In genomic region chr9:70600479-70600878, GRCh38 we compare ENCODE assay signal across 9 cellular contexts.
DNase-seq lines count a peak whose midpoint lies in the region; ATAC-seq and TF ChIP-seq lines count a peak whose summit lies in the region.
"Had no signal": no experiment of that assay in that cellular context is flagged by ENCODE, and none has a peak within 500 bp of the region (broad histone marks: within the 10 kb centered on the region; RNA-seq: fewer than 3 reads in every experiment).

No MANE protein-coding gene starts in this region.

- peak overlapping the region; percentile 96 for H3K27ac ChIP-seq in SJSA1

- no peaks in the 10 kb centered on the region for H3K36me3 ChIP-seq in SJSA1

- H3K9me3 Mint-ChIP-seq in activated CD8-positive, alpha-beta memory T cell treated with anti-CD3 and anti-CD28 coated beads, Interleukin-2, amount 10 ng/mL, durations not matched to agents 7 days and 5 days (ENCODE audit: low read depth) = no peaks in the 10 kb centered on the region

- H3K4me3 ChIP-seq in AG04449 (ENCODE audit: low read depth, low read length) (no peak overlapping the region), SJSA1 (0 out of 2 replicates have a peak overlapping the region, but pooled peaks have one; percentile 2)

- no peaks in the 10 kb centered on the region for H3K36me3 Mint-ChIP-seq in activated CD8-positive, alpha-beta memory T cell treated with anti-CD3 and anti-CD28 coated beads, Interleukin-2, amount 10 ng/mL, durations not matched to agents 7 days and 5 days
- H3K36me3 Mint-ChIP-seq: CD14-positive monocyte had no signal

- ATAC-seq in HG03045 (IDR thresholded peaks at IDR 0.05; ENCODE audit: unreplicated experiment) = no peak
- ATAC-seq in activated CD8-positive, alpha-beta memory T cell treated with anti-CD3 and anti-CD28 coated beads, Interleukin-2, amount 10 ng/mL, durations not matched to agents 7 days and 5 days = no peak

- no peak overlapping the region for H3K4me3 Mint-ChIP-seq in activated CD8-positive, alpha-beta memory T cell treated with anti-CD3 and anti-CD28 coated beads, Interleukin-2, amount 10 ng/mL, durations not matched to agents 7 days and 5 days
- H3K4me3 Mint-ChIP-seq: CD14-positive monocyte had no signal

- DNase-seq in AG04449 (ENCODE audit: low read depth, low spot score) = no peak
- peak in 1 of 2 experiments; percentile 57 for DNase-seq in SJSA1 (ENCODE audit: low read depth in 1 of 2, low spot score in 2 of 2)
- DNase-seq in fibroblast of gingiva (ENCODE audit: low read depth) = peak; percentile 52
- peak; percentile 58 for DNase-seq in non-pigmented ciliary epithelial cell (ENCODE audit: low read depth)
- DNase-seq in stimulated activated CD4-positive, alpha-beta T cell treated with anti-CD3 and anti-CD28 coated beads, Interleukin-4, amount 100 ng/mL, for 1 hour = no peak
- DNase-seq in activated CD8-positive, alpha-beta memory T cell treated with anti-CD3 and anti-CD28 coated beads, Interleukin-2, amount 10 ng/mL, durations not matched to agents 7 days and 5 days = no peak
- no peak for DNase-seq in cerebellum (ENCODE audit: low spot score)

- H3K27ac Mint-ChIP-seq in activated CD8-positive, alpha-beta memory T cell treated with anti-CD3 and anti-CD28 coated beads, Interleukin-2, amount 10 ng/mL, durations not matched to agents 7 days and 5 days = no peak overlapping the region

- peaks cover 29% of the 10 kb centered on the region for H3K4me1 ChIP-seq in SJSA1 (replicated peaks)

- POLR2A ChIA-PET in AG04449 (lab: Yijun Ruan, JAX) = interaction anchor here (0.8 to 3.4 kb wide), 2 partner anchors 128 to 181 kb away, joined by 3 to 51 read pairs; no protein-coding TSS in a partner anchor

- no peaks in the 10 kb centered on the region for H3K27me3 Mint-ChIP-seq in activated CD8-positive, alpha-beta memory T cell treated with anti-CD3 and anti-CD28 coated beads, Interleukin-2, amount 10 ng/mL, durations not matched to agents 7 days and 5 days

- no peaks in the 10 kb centered on the region for H3K4me1 Mint-ChIP-seq in activated CD8-positive, alpha-beta memory T cell treated with anti-CD3 and anti-CD28 coated beads, Interleukin-2, amount 10 ng/mL, durations not matched to agents 7 days and 5 days

- peak; percentile 0 for TF ChIP-seq CTCF in AG04449 (IDR thresholded peaks at IDR 0.05; ENCODE audit: insufficient read depth, low read length, missing control alignments)

- H3K27me3 ChIP-seq in SJSA1 (replicated peaks) = no peaks in the 10 kb centered on the region

- CTCF ChIA-PET in AG04449 (lab: Yijun Ruan, JAX) = interaction anchor here (0.8 to 8.6 kb wide), 7 partner anchors 13 to 323 kb away, joined by 3 to 175 read pairs (median 3); no protein-coding TSS in a partner anchor
- CTCF ChIA-PET in activated CD8-positive, alpha-beta memory T cell treated with anti-CD3 and anti-CD28 coated beads, Interleukin-2, amount 10 ng/mL, durations not matched to agents 7 days and 5 days (lab: Charles Lee) = no interaction called here

- no peaks in the 10 kb centered on the region for H3K9me3 ChIP-seq in SJSA1 (replicated peaks)

Comparison
In these comparisons a context has a peak if more than half of its experiments do, and no peak if none do; other contexts are left out.
1. DNase-seq: peak in fibroblast of gingiva (single experiment) and non-pigmented ciliary epithelial cell (single experiment); none in AG04449 (single experiment), stimulated activated CD4-positive, alpha-beta T cell treated with anti-CD3 and anti-CD28 coated beads, Interleukin-4, amount 100 ng/mL, for 1 hour (single experiment), activated CD8-positive, alpha-beta memory T cell treated with anti-CD3 and anti-CD28 coated beads, Interleukin-2, amount 10 ng/mL, durations not matched to agents 7 days and 5 days (single experiment) and cerebellum (single experiment).